ENCODE assay signal across 8 cellular contexts in the genomic region with DNA sequence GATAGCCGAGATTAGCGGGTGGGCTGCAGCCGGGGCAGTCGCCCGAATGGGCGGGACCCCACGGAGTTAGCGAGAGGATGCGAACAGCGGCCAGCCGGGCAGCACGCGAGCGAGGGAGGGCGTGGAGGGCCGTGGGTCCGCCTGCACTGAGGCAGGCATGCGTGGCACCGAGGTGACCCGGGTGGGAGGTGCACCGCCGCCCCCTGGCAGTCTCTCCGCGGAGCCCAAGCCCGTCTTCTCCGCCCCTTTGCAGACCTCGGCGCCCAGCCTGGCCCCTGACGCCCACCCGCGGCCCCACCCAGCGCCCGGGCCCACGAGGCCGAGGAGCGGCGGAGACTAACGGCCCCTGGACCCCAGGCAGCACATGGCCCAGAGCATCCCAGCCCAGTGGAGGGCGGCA.
DNase-seq lines count a peak whose midpoint lies in the region; ATAC-seq and TF ChIP-seq lines count a peak whose summit lies in the region.
"Not testable (repeated sequence)": the region's sequence is repeated elsewhere in the genome, so short reads cannot be mapped to it uniquely, and the experiment has no call there.

No MANE protein-coding gene starts in this region.

- DNase-seq in Ammon's horn (ENCODE audit: low spot score), result peak; percentile 4
- DNase-seq in HFF-Myc (ENCODE audit: extremely low read depth, low read depth); astrocyte of the cerebellum (ENCODE audit: low read depth); epithelial cell of proximal tubule (ENCODE audit: low read depth); skeletal muscle cell (ENCODE audit: low read depth): not testable (repeated sequence)
- DNase-seq in activated CD4-positive, alpha-beta T cell treated with anti-CD3 and anti-CD28 coated beads, Interleukin-2, amount 10 ng/mL, durations not matched to agents 24 days and 14 days, result peak; percentile 50

- peak; percentile 7 for ATAC-seq in HG03521 (IDR thresholded peaks at IDR 0.05; ENCODE audit: unreplicated experiment)

- H3K4me3 ChIP-seq in HFF-Myc (replicated peaks; ENCODE audit: low read depth, low read length), result 0 out of 2 replicates have a peak overlapping the region, but pooled peaks have one; percentile 7
- peak overlapping the region; percentile 19 for H3K4me3 ChIP-seq in astrocyte of the cerebellum (ENCODE audit: low read depth, low read length)
- peak overlapping the region; percentile 35 for H3K4me3 ChIP-seq in epithelial cell of proximal tubule (ENCODE audit: low read depth, low read length)
- H3K4me3 ChIP-seq in mesodermal cell (ENCODE audit: extremely low read depth, insufficient read depth, low read length, poor library complexity, severe bottlenecking), result peak overlapping the region; percentile 11
- peak overlapping the region; percentile 28 for H3K4me3 ChIP-seq in skeletal muscle cell (ENCODE audit: low read depth, low read length)

- not testable (repeated sequence) for H3K27me3 Mint-ChIP-seq in activated CD4-positive, alpha-beta T cell treated with anti-CD3 and anti-CD28 coated beads, Interleukin-2, amount 10 ng/mL, durations not matched to agents 24 days and 14 days

- not testable (repeated sequence) for H3K27ac Mint-ChIP-seq in activated CD4-positive, alpha-beta T cell treated with anti-CD3 and anti-CD28 coated beads, Interleukin-2, amount 10 ng/mL, durations not matched to agents 24 days and 14 days

- H3K9me3 ChIP-seq in mesodermal cell (ENCODE audit: control insufficient read depth, low read length), result not testable (repeated sequence)

- in situ Hi-C loops in astrocyte of the cerebellum (cut with HindIII; ENCODE audit: low sequenced_read_pairs), result not testable (repeated sequence)

- TF ChIP-seq CTCF in HFF-Myc (IDR thresholded peaks at IDR 0.05; ENCODE audit: low read depth, low read length, missing control alignments); astrocyte of the cerebellum (IDR thresholded peaks at IDR 0.05; ENCODE audit: low read depth, low read length, missing control alignments); epithelial cell of proximal tubule (conservative IDR thresholded peaks at IDR 0.05; ENCODE audit: low read depth, low read length): not testable (repeated sequence)

- not testable (repeated sequence) for H3K36me3 ChIP-seq in mesodermal cell (ENCODE audit: control insufficient read depth, insufficient read depth, low read length)

- H3K27ac ChIP-seq in mesodermal cell (ENCODE audit: low read depth, low read length, severe bottlenecking), result not testable (repeated sequence)

- not testable (repeated sequence) for H3K4me3 Mint-ChIP-seq in activated CD4-positive, alpha-beta T cell treated with anti-CD3 and anti-CD28 coated beads, Interleukin-2, amount 10 ng/mL, durations not matched to agents 24 days and 14 days

- intact Hi-C loops in activated CD4-positive, alpha-beta T cell treated with anti-CD3 and anti-CD28 coated beads, Interleukin-2, amount 10 ng/mL, durations not matched to agents 24 days and 14 days (cut with micrococcal nuclease), result not testable (repeated sequence)

- not testable (repeated sequence) for H3K4me1 ChIP-seq in mesodermal cell (ENCODE audit: control insufficient read depth, insufficient read depth, low read length, poor library complexity, severe bottlenecking)

- not testable (repeated sequence) for H3K9me3 Mint-ChIP-seq in activated CD4-positive, alpha-beta T cell treated with anti-CD3 and anti-CD28 coated beads, Interleukin-2, amount 10 ng/mL, durations not matched to agents 24 days and 14 days

- H3K36me3 Mint-ChIP-seq in activated CD4-positive, alpha-beta T cell treated with anti-CD3 and anti-CD28 coated beads, Interleukin-2, amount 10 ng/mL, durations not matched to agents 24 days and 14 days (ENCODE audit: low read depth), result not testable (repeated sequence)

- WGBS in mesodermal cell (ENCODE audit: insufficient coverage in 2 of 2), 2 experiments, result 66% methylated on average over 14 of the region's 39 CpGs; no CpG with 5 or more reads in 1 of the 2 experiments

- H3K4me1 Mint-ChIP-seq in activated CD4-positive, alpha-beta T cell treated with anti-CD3 and anti-CD28 coated beads, Interleukin-2, amount 10 ng/mL, durations not matched to agents 24 days and 14 days, result not testable (repeated sequence)
